Comparison of ENCODE assay signal across 8 cellular contexts in genomic region chr11:3614742-3615171, GRCh38. TPM values are rescaled to one million over a fixed set of nuclear protein-coding genes. Genes with fewer than 3 reads are reported as not detected.
DNase-seq lines count a peak whose midpoint lies in the region; ATAC-seq and TF ChIP-seq lines count a peak whose summit lies in the region.

No MANE protein-coding gene starts in this region.

- H3K27ac ChIP-seq in OCI-LY7 (ENCODE audit: low read depth, low read length, poor library complexity, severe bottlenecking), result no peak overlapping the region

- no TSS peak for BruUV-seq in OCI-LY7 (replicated peaks; lab: Mats Ljungman, UMichigan)

- H3K27me3 Mint-ChIP-seq in activated CD4-positive, alpha-beta T cell treated with anti-CD3 and anti-CD28 coated beads, Interleukin-2, amount 10 ng/mL, durations not matched to agents 7 days and 5 days, result peaks cover 2% of the 10 kb centered on the region

- peaks cover 14% of the 10 kb centered on the region for H3K4me1 Mint-ChIP-seq in activated CD4-positive, alpha-beta T cell treated with anti-CD3 and anti-CD28 coated beads, Interleukin-2, amount 10 ng/mL, durations not matched to agents 7 days and 5 days

- ATAC-seq in HG03025 (IDR thresholded peaks at IDR 0.05; ENCODE audit: low FRiP score, unreplicated experiment) (peak; percentile 78), left ventricle myocardium superior (peak; percentile 63), HG03175 (IDR thresholded peaks at IDR 0.05; ENCODE audit: unreplicated experiment) (no peak)

- DNase-seq in GM10248 (ENCODE audit: extremely low spot score) (peak; percentile 48), left ventricle myocardium superior (peak; percentile 46), OCI-LY7 (ENCODE audit: low spot score) (no peak), NCI-H69 (lab: John Stamatoyannopoulos, UW) (no peak)
- DNase-seq in activated CD4-positive, alpha-beta T cell treated with anti-CD3 and anti-CD28 coated beads, Interleukin-2, amount 10 ng/mL, durations not matched to agents 7 days and 5 days, result peak; percentile 38
- DNase-seq in stimulated activated naive CD4-positive, alpha-beta T cell treated with Interleukin-2 at 50 U/mL for 16 hours (lab: John Stamatoyannopoulos, UW), result peak; percentile 52

- H3K4me2 ChIP-seq in OCI-LY7 (ENCODE audit: low read length), result no peak overlapping the region

- no peaks in the 10 kb centered on the region for H3K36me3 Mint-ChIP-seq in activated CD4-positive, alpha-beta T cell treated with anti-CD3 and anti-CD28 coated beads, Interleukin-2, amount 10 ng/mL, durations not matched to agents 7 days and 5 days (ENCODE audit: low read depth)

- CTCF ChIA-PET in GM10248 (lab: Yijun Ruan, JAX), result interaction anchor here (1.2 to 1.3 kb wide), 3 partner anchors 12 to 194 kb away, joined by 3 to 4 read pairs (median 3); no protein-coding TSS in a partner anchor
- CTCF ChIA-PET in activated CD4-positive, alpha-beta T cell treated with anti-CD3 and anti-CD28 coated beads, Interleukin-2, amount 10 ng/mL, durations not matched to agents 7 days and 5 days (lab: Charles Lee), result interaction anchor here (0.8 to 1.7 kb wide), 4 partner anchors 13 to 383 kb away, joined by 3 to 4 read pairs (median 3); partner anchors contain the start of gene STIM1
- CTCF ChIA-PET in OCI-LY7 (lab: Charles Lee; ENCODE audit: unreplicated experiment), result no interaction called here

- no peaks in the 10 kb centered on the region for H3K36me3 ChIP-seq in OCI-LY7 (ENCODE audit: insufficient read depth, low read length)

- H4K20me1 ChIP-seq in OCI-LY7 (ENCODE audit: insufficient read depth, low read length), result no peaks in the 10 kb centered on the region

- H3K27ac Mint-ChIP-seq in activated CD4-positive, alpha-beta T cell treated with anti-CD3 and anti-CD28 coated beads, Interleukin-2, amount 10 ng/mL, durations not matched to agents 7 days and 5 days, result no peak overlapping the region

- H3K9me3 ChIP-seq in OCI-LY7 (ENCODE audit: low read length), result no peaks in the 10 kb centered on the region

- H3K4me1 ChIP-seq in OCI-LY7 (ENCODE audit: insufficient read depth, low read length, poor library complexity, severe bottlenecking), result no peaks in the 10 kb centered on the region

- no peaks in the 10 kb centered on the region for H3K79me2 ChIP-seq in OCI-LY7 (ENCODE audit: insufficient read depth, low read depth, low read length)

- POLR2A ChIA-PET in GM10248 (lab: Yijun Ruan, JAX), result no interaction called here
- POLR2A ChIA-PET in activated CD4-positive, alpha-beta T cell treated with anti-CD3 and anti-CD28 coated beads, Interleukin-2, amount 10 ng/mL, durations not matched to agents 7 days and 5 days (lab: Charles Lee), result no interaction called here
- POLR2A ChIA-PET in OCI-LY7 (lab: Charles Lee), result no interaction called here

- TF ChIP-seq CTCF in GM10248 (IDR thresholded peaks at IDR 0.05; ENCODE audit: control extremely low read depth, extremely low read depth, low read depth, missing control alignments) (no peak), OCI-LY7 (conservative IDR thresholded peaks at IDR 0.05; ENCODE audit: low read length) (no peak)

- H2AFZ ChIP-seq in OCI-LY7 (ENCODE audit: low read length), result no peak overlapping the region

- H3K9me3 Mint-ChIP-seq in activated CD4-positive, alpha-beta T cell treated with anti-CD3 and anti-CD28 coated beads, Interleukin-2, amount 10 ng/mL, durations not matched to agents 7 days and 5 days, result peaks cover 3% of the 10 kb centered on the region

- H3K4me3 Mint-ChIP-seq in activated CD4-positive, alpha-beta T cell treated with anti-CD3 and anti-CD28 coated beads, Interleukin-2, amount 10 ng/mL, durations not matched to agents 7 days and 5 days, result no peak overlapping the region

- intact Hi-C loops in left ventricle myocardium superior (cut with micrococcal nuclease), result no loop called here
- intact Hi-C loops in OCI-LY7 (cut with micrococcal nuclease; ENCODE audit: unreplicated experiment), result no loop called here

- H3K4me3 ChIP-seq in OCI-LY7 (ENCODE audit: low read depth, low read length, poor library complexity, severe bottlenecking), result no peak overlapping the region

- H3K9me2 ChIP-seq in OCI-LY7 (ENCODE audit: insufficient read depth, low read length), result no peaks in the 10 kb centered on the region

RNA-seq across cellular contexts. Expression of gene ART5, which starts 27.0 kb away (rescaled TPM):
- not detected for total RNA-seq in activated CD4-positive, alpha-beta T cell treated with anti-CD3 and anti-CD28 coated beads, Interleukin-2, amount 10 ng/mL, durations not matched to agents 7 days and 5 days
- total RNA-seq in left ventricle myocardium superior (4.6 TPM), OCI-LY7 (2022) (not detected in 2 replicates)
- total RNA-seq in OCI-LY7 (2014; rRNA removed; shearing (Covaris generic)), result not detected in 2 replicates

RNA-seq across cellular contexts. Expression of gene ART1, which starts 30.2 kb away (rescaled TPM):
- total RNA-seq in activated CD4-positive, alpha-beta T cell treated with anti-CD3 and anti-CD28 coated beads, Interleukin-2, amount 10 ng/mL, durations not matched to agents 7 days and 5 days, result not detected
- total RNA-seq in left ventricle myocardium superior (0.52 TPM), OCI-LY7 (2022) (not detected in 2 replicates)
- not detected in 2 replicates for total RNA-seq in OCI-LY7 (2014; rRNA removed; shearing (Covaris generic))

RNA-seq across cellular contexts. Expression of gene CHRNA10, which starts 56.4 kb away (rescaled TPM):
- total RNA-seq in activated CD4-positive, alpha-beta T cell treated with anti-CD3 and anti-CD28 coated beads, Interleukin-2, amount 10 ng/mL, durations not matched to agents 7 days and 5 days, result 1 to 10 TPM; 3.0 to 3.1 TPM
- total RNA-seq in left ventricle myocardium superior, result 0.89 TPM
- 0.82 and 2.6 TPM in 2 replicates for total RNA-seq in OCI-LY7 (2014; rRNA removed; shearing (Covaris generic))
- total RNA-seq in OCI-LY7 (2022), result 1.8 and 3.3 TPM in 2 replicates

Comparison
In these comparisons a context has a peak if more than half of its experiments do, and no peak if none do; other contexts are left out.
1. DNase-seq: peak in GM10248 (single experiment), activated CD4-positive, alpha-beta T cell treated with anti-CD3 and anti-CD28 coated beads, Interleukin-2, amount 10 ng/mL, durations not matched to agents 7 days and 5 days (single experiment), left ventricle myocardium superior (single experiment) and stimulated activated naive CD4-positive, alpha-beta T cell treated with Interleukin-2 at 50 U/mL for 16 hours (single experiment); none in OCI-LY7 (single experiment) and NCI-H69 (single experiment).